In genomic region chr1:7207875-7208646, GRCh38 we compare ENCODE assay signal across 9 cellular contexts.
DNase-seq lines count a peak whose midpoint lies in the region; ATAC-seq lines count a peak whose summit lies in the region.
"Had no signal": no experiment of that assay in that cellular context is flagged by ENCODE, and none has a peak within 500 bp of the region (broad histone marks: within the 10 kb centered on the region; RNA-seq: fewer than 3 reads in every experiment).

No MANE protein-coding gene starts in this region.

- no peaks in the 10 kb centered on the region for H3K9me3 Mint-ChIP-seq in activated naive CD8-positive, alpha-beta T cell treated with anti-CD3 and anti-CD28 coated beads, Interleukin-2, amount 50 U/mL, for 24 hours
- H3K9me3 Mint-ChIP-seq in stimulated activated naive B cell treated with anti-CD40 and anti-IgM and Interleukin-4, amounts not matched to agents 10 μg/mL and 1 μg/mL and 100 μg/mL, for 72 hours = no peaks in the 10 kb centered on the region
- H3K9me3 Mint-ChIP-seq: T-helper 1 cell treated with Interleukin-12 subunit alpha and Interleukin-12 subunit beta and Interleukin-4 antibody, amounts not matched to agents 30 μg/mL and 1 μg/mL, for 36 hours had no signal

- DNase-seq in Caki2 (ENCODE audit: low read depth) = peak; percentile 14
- DNase-seq in GOT3 (lab: John Stamatoyannopoulos, UW) = peak; percentile 17
- DNase-seq in NCI-H2227 treated with DMSO at 0.1 percent for 48 hours (lab: John Stamatoyannopoulos, UW) = peak; percentile 67
- DNase-seq in activated naive CD8-positive, alpha-beta T cell treated with anti-CD3 and anti-CD28 coated beads, Interleukin-2, amount 50 U/mL, for 24 hours = peak; percentile 26
- peak; percentile 38 for DNase-seq in iPS DF 19.7 (ENCODE audit: low read depth, low spot score)
- no peak for DNase-seq in stimulated activated naive B cell treated with anti-CD40 and anti-IgM and Interleukin-4, amounts not matched to agents 10 μg/mL and 1 μg/mL and 100 μg/mL, for 72 hours
- DNase-seq in activated CD4-positive, CD25-positive, alpha-beta regulatory T cell treated with anti-CD3 and anti-CD28 coated beads, Interleukin-2, amount 50 U/mL, for 72 hours = no peak

- H3K36me3 Mint-ChIP-seq in activated naive CD8-positive, alpha-beta T cell treated with anti-CD3 and anti-CD28 coated beads, Interleukin-2, amount 50 U/mL, for 24 hours (ENCODE audit: low read depth) = no peaks in the 10 kb centered on the region
- no peaks in the 10 kb centered on the region for H3K36me3 Mint-ChIP-seq in stimulated activated naive B cell treated with anti-CD40 and anti-IgM and Interleukin-4, amounts not matched to agents 10 μg/mL and 1 μg/mL and 100 μg/mL, for 72 hours

- H3K27ac Mint-ChIP-seq in activated naive CD8-positive, alpha-beta T cell treated with anti-CD3 and anti-CD28 coated beads, Interleukin-2, amount 50 U/mL, for 24 hours = no peak overlapping the region
- no peak overlapping the region for H3K27ac Mint-ChIP-seq in stimulated activated naive B cell treated with anti-CD40 and anti-IgM and Interleukin-4, amounts not matched to agents 10 μg/mL and 1 μg/mL and 100 μg/mL, for 72 hours
- H3K27ac Mint-ChIP-seq: T-helper 1 cell treated with Interleukin-12 subunit alpha and Interleukin-12 subunit beta and Interleukin-4 antibody, amounts not matched to agents 30 μg/mL and 1 μg/mL, for 36 hours had no signal

- no peaks in the 10 kb centered on the region for H3K4me1 Mint-ChIP-seq in activated naive CD8-positive, alpha-beta T cell treated with anti-CD3 and anti-CD28 coated beads, Interleukin-2, amount 50 U/mL, for 24 hours
- no peaks in the 10 kb centered on the region for H3K4me1 Mint-ChIP-seq in stimulated activated naive B cell treated with anti-CD40 and anti-IgM and Interleukin-4, amounts not matched to agents 10 μg/mL and 1 μg/mL and 100 μg/mL, for 72 hours

- H3K4me3 Mint-ChIP-seq in activated naive CD8-positive, alpha-beta T cell treated with anti-CD3 and anti-CD28 coated beads, Interleukin-2, amount 50 U/mL, for 24 hours = no peak overlapping the region
- no peak overlapping the region for H3K4me3 Mint-ChIP-seq in stimulated activated naive B cell treated with anti-CD40 and anti-IgM and Interleukin-4, amounts not matched to agents 10 μg/mL and 1 μg/mL and 100 μg/mL, for 72 hours
- H3K4me3 Mint-ChIP-seq: T-helper 1 cell treated with Interleukin-12 subunit alpha and Interleukin-12 subunit beta and Interleukin-4 antibody, amounts not matched to agents 30 μg/mL and 1 μg/mL, for 36 hours had no signal

- in situ Hi-C loops in Caki2 (cut with HindIII; ENCODE audit: low pct_unique_long_range_greater_than_20kb, low sequenced_read_pairs) = no loop called here

- H3K27me3 Mint-ChIP-seq in activated naive CD8-positive, alpha-beta T cell treated with anti-CD3 and anti-CD28 coated beads, Interleukin-2, amount 50 U/mL, for 24 hours = peaks cover 46% of the 10 kb centered on the region
- peaks cover 38 to 44% of the 10 kb centered on the region in 2 donors for H3K27me3 Mint-ChIP-seq in stimulated activated naive B cell treated with anti-CD40 and anti-IgM and Interleukin-4, amounts not matched to agents 10 μg/mL and 1 μg/mL and 100 μg/mL, for 72 hours

- ATAC-seq in activated naive CD8-positive, alpha-beta T cell treated with anti-CD3 and anti-CD28 coated beads, Interleukin-2, amount 50 U/mL, for 24 hours = peak; percentile 86
- ATAC-seq in stimulated activated naive B cell treated with anti-CD40 and anti-IgM and Interleukin-4, amounts not matched to agents 10 μg/mL and 1 μg/mL and 100 μg/mL, for 72 hours (replicated peaks) = peak; percentile 52 to 63
- no peak for ATAC-seq in GM21367 (IDR thresholded peaks at IDR 0.05; ENCODE audit: unreplicated experiment)

Comparison
In these comparisons a context has a peak if more than half of its experiments do, and no peak if none do; other contexts are left out.
1. DNase-seq: peak in Caki2 (single experiment), GOT3 (single experiment), NCI-H2227 treated with DMSO at 0.1 percent for 48 hours (single experiment), activated naive CD8-positive, alpha-beta T cell treated with anti-CD3 and anti-CD28 coated beads, Interleukin-2, amount 50 U/mL, for 24 hours (single experiment) and iPS DF 19.7 (single experiment); none in stimulated activated naive B cell treated with anti-CD40 and anti-IgM and Interleukin-4, amounts not matched to agents 10 μg/mL and 1 μg/mL and 100 μg/mL, for 72 hours (single experiment) and activated CD4-positive, CD25-positive, alpha-beta regulatory T cell treated with anti-CD3 and anti-CD28 coated beads, Interleukin-2, amount 50 U/mL, for 72 hours (single experiment).